1 cellular context compared by ENCODE assay signal in genomic region chr11:876550-876949, GRCh38.
TF ChIP-seq lines count a peak whose summit lies in the region.

No MANE protein-coding gene starts in this region.

TF ChIP-seq in HepG2, 621 proteins besides CTCF, POLR2A, EP300 and RAD21:
- TF ChIP-seq AGO2 (optimal IDR thresholded peaks at IDR 0.05; ENCODE audit: low read depth, low read length): peak; percentile 58
- TF ChIP-seq FUBP1 (CRISPR knock-in tag; IDR thresholded peaks at IDR 0.05; ENCODE audit: borderline replicate concordance): no peak
- TF ChIP-seq ZHX2 (IDR thresholded peaks at IDR 0.05; ENCODE audit: low read depth): no peak
- TF ChIP-seq ZHX2 (CRISPR knock-in tag; IDR thresholded peaks at IDR 0.05; ENCODE audit: borderline replicate concordance): no peak
